Comparison of ENCODE assay signal across 13 cellular contexts in genomic region chr11:10893713-10894112, GRCh38. TPM values are rescaled to one million over a fixed set of nuclear protein-coding genes. Genes with fewer than 3 reads are reported as not detected.
DNase-seq lines count a peak whose midpoint lies in the region; ATAC-seq, FAIRE-seq and TF ChIP-seq lines count a peak whose summit lies in the region.
"Had no signal": no experiment of that assay in that cellular context is flagged by ENCODE, and none has a peak within 500 bp of the region (broad histone marks: within the 10 kb centered on the region; RNA-seq: fewer than 3 reads in every experiment).

No MANE protein-coding gene starts in this region.

- H3K4me2 ChIP-seq in SK-N-SH = no peak overlapping the region

- H4K20me1 ChIP-seq in SK-N-SH (ENCODE audit: insufficient read depth) = no peaks in the 10 kb centered on the region

- H3K4me1 ChIP-seq in Caco-2 (peaks cover 32% of the 10 kb centered on the region), SK-N-SH (ENCODE audit: control insufficient read depth in 1 of 2, insufficient read depth in 2 of 2, low read depth in 1 of 2, low read length in 1 of 2) (peaks cover 1 to 9% of the 10 kb centered on the region in 2 experiments; a peak in 3 of 4 replicates), pancreas (no peaks in the 10 kb centered on the region), endodermal cell (ENCODE audit: control insufficient read depth, insufficient read depth, low read length) (peaks cover 5% of the 10 kb centered on the region)

- H3F3A ChIP-seq in SK-N-SH (replicated peaks; ENCODE audit: insufficient read depth) = peaks cover 6% of the 10 kb centered on the region

- H3K9ac ChIP-seq in SK-N-SH = no peak overlapping the region
- no peak overlapping the region for H3K9ac ChIP-seq in endodermal cell (ENCODE audit: extremely low read depth, low read length, poor library complexity, severe bottlenecking)

- no peak overlapping the region for H3K4me3 Mint-ChIP-seq in Caco-2 (ENCODE audit: unreplicated experiment)
- H3K4me3 Mint-ChIP-seq in endodermal cell = no peak overlapping the region
- H3K4me3 Mint-ChIP-seq: T-helper 1 cell treated with Interleukin-12 subunit alpha and Interleukin-12 subunit beta and Interleukin-4 antibody, amounts not matched to agents 30 μg/mL and 1 μg/mL, for 36 hours had no signal

- H3K27me3 Mint-ChIP-seq in Caco-2 (ENCODE audit: insufficient read depth, unreplicated experiment) (no peaks in the 10 kb centered on the region), endodermal cell (ENCODE audit: insufficient read depth) (peaks cover 2% of the 10 kb centered on the region)

- POLR2A ChIA-PET in Caco-2 (lab: Charles Lee) = interaction anchor here (0.9 to 2.1 kb wide), 4 partner anchors 31 to 85 kb away, joined by 4 to 35 read pairs (median 8); partner anchors contain the start of genes EIF4G2 and ZBED5
- POLR2A ChIA-PET in SK-N-SH (lab: Yijun Ruan, JAX) = no interaction called here

- no peaks in the 10 kb centered on the region for H3K79me2 ChIP-seq in SK-N-SH (ENCODE audit: insufficient read depth)

- no peak for FAIRE-seq in pancreas (lab: Jason Lieb, UNC)
- FAIRE-seq: colon had no signal

- H3K4me1 Mint-ChIP-seq in Caco-2 (ENCODE audit: low read depth, unreplicated experiment) (peaks cover 31% of the 10 kb centered on the region), endodermal cell (peaks cover 3% of the 10 kb centered on the region)

- H3K27me3 ChIP-seq in Caco-2 (replicated peaks; ENCODE audit: control insufficient read depth, insufficient read depth, low read length) (no peaks in the 10 kb centered on the region), SK-N-SH (ENCODE audit: insufficient read depth) (no peaks in the 10 kb centered on the region), pancreas (no peaks in the 10 kb centered on the region), endodermal cell (ENCODE audit: control insufficient read depth, insufficient read depth, low read length, poor library complexity, severe bottlenecking) (no peaks in the 10 kb centered on the region)

- no peak overlapping the region for H3K4me3 ChIP-seq in Caco-2 (ENCODE audit: low read depth, low read length)
- no peak overlapping the region for H3K4me3 ChIP-seq in SK-N-SH (ENCODE audit: low read depth in 2 of 2, low read length in 1 of 2)
- H3K4me3 ChIP-seq in foreskin fibroblast (ENCODE audit: low read depth in 1 of 2, low read length in 2 of 2) = no peak overlapping the region
- no peak overlapping the region for H3K4me3 ChIP-seq in pancreas
- H3K4me3 ChIP-seq in endodermal cell (ENCODE audit: low read length) = no peak overlapping the region

- no peak for TF ChIP-seq EP300 in SK-N-SH (IDR thresholded peaks at IDR 0.05; ENCODE audit: borderline replicate concordance in 1 of 2, low read depth in 1 of 2, low read length in 1 of 2)

- no TSS peak for BruUV-seq in Caco-2 (replicated peaks; lab: Mats Ljungman, UMichigan)

- ATAC-seq in pancreas (peak; percentile 50 to 87 (median 78)), HG03175 (IDR thresholded peaks at IDR 0.05; ENCODE audit: unreplicated experiment) (no peak), GM21619 (IDR thresholded peaks at IDR 0.05; ENCODE audit: unreplicated experiment) (no peak)

- H3K27ac Mint-ChIP-seq in Caco-2 (ENCODE audit: unreplicated experiment) (peak overlapping the region; percentile 77), endodermal cell (no peak overlapping the region)
- H3K27ac Mint-ChIP-seq: T-helper 1 cell treated with Interleukin-12 subunit alpha and Interleukin-12 subunit beta and Interleukin-4 antibody, amounts not matched to agents 30 μg/mL and 1 μg/mL, for 36 hours had no signal

- H3K36me3 ChIP-seq in Caco-2 (ENCODE audit: control insufficient read depth, insufficient read depth, low read length) (no peaks in the 10 kb centered on the region), SK-N-SH (replicated peaks in 1 of 2; ENCODE audit: control insufficient read depth in 1 of 2, insufficient read depth in 2 of 2, low read length in 1 of 2) (no peaks in the 10 kb centered on the region), pancreas (no peaks in the 10 kb centered on the region), endodermal cell (ENCODE audit: control insufficient read depth, insufficient read depth, low read length) (no peaks in the 10 kb centered on the region)

- no peak for TF ChIP-seq RAD21 in SK-N-SH (IDR thresholded peaks at IDR 0.05; ENCODE audit: low read length)

- peak; percentile 63 to 78 for DNase-seq in Caco-2
- DNase-seq in SK-N-SH = no peak
- DNase-seq in foreskin fibroblast = peak; percentile 81 to 88
- DNase-seq in pancreas = no peak
- DNase-seq in endodermal cell = no peak
- DNase-seq in activated gamma-delta T cell treated with Interleukin-2 at 50 U/mL for 16 hours = no peak
- DNase-seq: COR-L47, NCI-H345, nucleus accumbens had no signal

- intact Hi-C loops in Caco-2 (cut with micrococcal nuclease; ENCODE audit: unreplicated experiment) (no loop called here), pancreas (cut with DNase I) (no loop called here)

- H2AFZ ChIP-seq in SK-N-SH (ENCODE audit: low read depth) = no peak overlapping the region

- H3K27ac ChIP-seq in SK-N-SH (ENCODE audit: low read depth in 2 of 2, low read length in 1 of 2) (no peak overlapping the region), pancreas (peak overlapping the region in 1 of 4 donors; percentile 7), endodermal cell (ENCODE audit: low read depth, low read length) (no peak overlapping the region)

- peak; percentile 21 to 52 for TF ChIP-seq CTCF in Caco-2 (IDR thresholded peaks at IDR 0.05; ENCODE audit: insufficient read depth in 1 of 2, low read depth in 1 of 2, low read length in 1 of 2, severe bottlenecking in 1 of 2, unreplicated experiment in 1 of 2)
- 0 out of 2 replicates have a peak, but pooled peaks have one; percentile 18 for TF ChIP-seq CTCF in SK-N-SH (IDR thresholded peaks at IDR 0.05)
- peak; percentile 26 for TF ChIP-seq CTCF in foreskin fibroblast (IDR thresholded peaks at IDR 0.05; ENCODE audit: low read depth, low read length)
- TF ChIP-seq CTCF in pancreas (IDR thresholded peaks at IDR 0.05) = no peak
- TF ChIP-seq CTCF in endodermal cell (conservative IDR thresholded peaks at IDR 0.05) = no peak

- no peaks in the 10 kb centered on the region for H3K36me3 Mint-ChIP-seq in Caco-2 (ENCODE audit: insufficient read depth, unreplicated experiment)
- no peaks in the 10 kb centered on the region for H3K36me3 Mint-ChIP-seq in endodermal cell (ENCODE audit: low read depth)

- CTCF ChIA-PET in Caco-2 (lab: Charles Lee) = interaction anchor here (0.6 to 1.6 kb wide), 10 partner anchors 15 to 127 kb away, joined by 3 to 13 read pairs (median 5); partner anchors contain the start of genes EIF4G2 and ZBED5
- CTCF ChIA-PET in SK-N-SH (lab: Yijun Ruan, JAX) = interaction anchor here (0.8 to 1.4 kb wide), 2 partner anchors 102 to 123 kb away, joined by 3 to 4 read pairs; no protein-coding TSS in a partner anchor

- H3K9me3 Mint-ChIP-seq in Caco-2 (ENCODE audit: unreplicated experiment) (peaks cover 25% of the 10 kb centered on the region), endodermal cell (peaks cover 12% of the 10 kb centered on the region)

- H3K9me2 ChIP-seq in SK-N-SH = no peaks in the 10 kb centered on the region

- H3K9me3 ChIP-seq in Caco-2 (no peaks in the 10 kb centered on the region), SK-N-SH (no peaks in the 10 kb centered on the region), pancreas (no peaks in the 10 kb centered on the region), endodermal cell (ENCODE audit: control insufficient read depth, low read length) (no peaks in the 10 kb centered on the region)

TF ChIP-seq in SK-N-SH, 30 proteins besides CTCF, POLR2A, EP300 and RAD21:
- TF ChIP-seq USF2 (IDR thresholded peaks at IDR 0.05; ENCODE audit: borderline replicate concordance, low read depth, low read length) (no peak), IRF3 (IDR thresholded peaks at IDR 0.05; ENCODE audit: low read depth, low read length) (no peak), FOXM1 (IDR thresholded peaks at IDR 0.05; ENCODE audit: low read depth) (no peak), TAF1 (IDR thresholded peaks at IDR 0.05; ENCODE audit: borderline replicate concordance, low read depth, low read length) (no peak), PBX3 (IDR thresholded peaks at IDR 0.05) (no peak), TCF12 (IDR thresholded peaks at IDR 0.05) (no peak), EZH2phosphoT487 (IDR thresholded peaks at IDR 0.05; ENCODE audit: borderline replicate concordance, low read depth) (no peak)

RNA-seq across cellular contexts. Expression of gene ZBED5, which starts 35.9 kb away (rescaled TPM):
- 42.1 and 53.2 TPM in 2 replicates for total RNA-seq in Caco-2 (2022)
- polyA plus RNA-seq in SK-N-SH (2012; rRNA removed) = 23.5 and 31.2 TPM in 2 replicates
- polyA plus RNA-seq in SK-N-SH (2012; cell fraction: cytosol; rRNA removed) = 22.0 and 24.9 TPM in 2 replicates
- 43.4 and 96.8 TPM in 2 replicates for polyA plus RNA-seq in SK-N-SH (2012; cell fraction: nucleus; rRNA removed)
- 10 to 100 TPM; 12.1 to 29.1 (median 17.6) TPM for total RNA-seq in pancreas
- 10 to 100 TPM; 25.5 to 49.3 TPM for polyA plus RNA-seq in pancreas
- 10 to 100 TPM; 51.6 to 57.8 TPM for total RNA-seq in endodermal cell
- 89.5 TPM for polyA plus RNA-seq in endodermal cell (2013, experiment 1 of 2)
- 88.8 TPM for polyA plus RNA-seq in endodermal cell (2013, experiment 2 of 2)

Comparison
In these comparisons a context has a peak if more than half of its experiments do, and no peak if none do; other contexts are left out.
1. DNase-seq: peak in Caco-2 (2 of 2) and foreskin fibroblast (2 of 2); none in SK-N-SH (single experiment), pancreas (0 of 6), endodermal cell (single experiment) and activated gamma-delta T cell treated with Interleukin-2 at 50 U/mL for 16 hours (single experiment).
2. CTCF ChIP-seq: peak in Caco-2 (2 of 2), SK-N-SH (single experiment) and foreskin fibroblast (single experiment); none in pancreas (0 of 4) and endodermal cell (single experiment).
3. ATAC-seq: peak in pancreas (4 of 4); none in HG03175 (single experiment) and GM21619 (single experiment).